ENCODE assay signal across 8 cellular contexts in genomic region chr11:82899957-82900276, GRCh38. TPM values are rescaled to one million over a fixed set of nuclear protein-coding genes. Genes with fewer than 3 reads are reported as not detected.
DNase-seq lines count a peak whose midpoint lies in the region; TF ChIP-seq lines count a peak whose summit lies in the region.

No MANE protein-coding gene starts in this region.

- no peaks in the 10 kb centered on the region for H3K36me3 ChIP-seq in colonic mucosa

- H3K27me3 ChIP-seq in colonic mucosa: no peaks in the 10 kb centered on the region

- peak overlapping the region; percentile 93 for H3K27ac ChIP-seq in colonic mucosa

- H3K36me3 Mint-ChIP-seq in nephron (ENCODE audit: low read depth): no peaks in the 10 kb centered on the region

- H3K4me1 ChIP-seq in colonic mucosa: peaks cover 3% of the 10 kb centered on the region

- H3K9me3 Mint-ChIP-seq in nephron: no peaks in the 10 kb centered on the region

- peak overlapping the region; percentile 59 to 88 (median 80) for H3K27ac Mint-ChIP-seq in nephron

- peak overlapping the region; percentile 93 to 96 for H3K9ac ChIP-seq in colonic mucosa (ENCODE audit: low read depth in 2 of 2, low read length in 2 of 2)

- H3K9me3 ChIP-seq in colonic mucosa: no peaks in the 10 kb centered on the region

- no peaks in the 10 kb centered on the region for H3K27me3 Mint-ChIP-seq in nephron (ENCODE audit: low read depth)

- intact Hi-C loops in colonic mucosa (cut with DNase I): no loop called here

- TF ChIP-seq CTCF in GM12875 (IDR thresholded peaks at IDR 0.05; ENCODE audit: borderline replicate concordance, insufficient read depth, low read depth, low read length): no peak
- no peak for TF ChIP-seq CTCF in colonic mucosa (IDR thresholded peaks at IDR 0.05)
- no peak for TF ChIP-seq CTCF in nephron (IDR thresholded peaks at IDR 0.05; ENCODE audit: unreplicated experiment in 3 of 3)

- peaks cover 29% of the 10 kb centered on the region for H3K4me1 Mint-ChIP-seq in nephron

- peak overlapping the region; percentile 94 to 97 (median 96) for H3K4me3 Mint-ChIP-seq in nephron

- no peak for DNase-seq in Jurkat, Clone E6-1 (ENCODE audit: low read depth, low spot score)
- no peak for DNase-seq in colonic mucosa
- no peak for DNase-seq in hippocampal formation (lab: John Stamatoyannopoulos, UW)
- no peak for DNase-seq in HuH-7.5 (ENCODE audit: low spot score)
- DNase-seq in HK-2 (ENCODE audit: unreplicated experiment): no peak
- DNase-seq in GDM1 (lab: John Stamatoyannopoulos, UW): no peak

- H3K4me3 ChIP-seq in GM12875 (ENCODE audit: low read depth, low read length) (peak overlapping the region; percentile 71), colonic mucosa (peak overlapping the region; percentile 60)
- peak overlapping the region; percentile 85 for H3K4me3 ChIP-seq in Jurkat, Clone E6-1 (ENCODE audit: low read length)

RNA-seq across cellular contexts. Expression of gene PRCP, which starts 0.3 kb away (rescaled TPM):
- 24.0 TPM for polyA plus RNA-seq in Jurkat, Clone E6-1 (2012; ENCODE audit: insufficient read depth, insufficient read length)
- 10 to 100 TPM; 24.9 to 41.3 TPM for total RNA-seq in colonic mucosa

RNA-seq across cellular contexts. Expression of gene DDIAS, which starts 1.6 kb away (rescaled TPM):
- polyA plus RNA-seq in Jurkat, Clone E6-1 (2012; ENCODE audit: insufficient read depth, insufficient read length): 16.0 TPM
- 1 to 10 TPM; 2.5 to 7.8 TPM for total RNA-seq in colonic mucosa
